Comparison of ENCODE assay signal across 14 cellular contexts in the genomic region with DNA sequence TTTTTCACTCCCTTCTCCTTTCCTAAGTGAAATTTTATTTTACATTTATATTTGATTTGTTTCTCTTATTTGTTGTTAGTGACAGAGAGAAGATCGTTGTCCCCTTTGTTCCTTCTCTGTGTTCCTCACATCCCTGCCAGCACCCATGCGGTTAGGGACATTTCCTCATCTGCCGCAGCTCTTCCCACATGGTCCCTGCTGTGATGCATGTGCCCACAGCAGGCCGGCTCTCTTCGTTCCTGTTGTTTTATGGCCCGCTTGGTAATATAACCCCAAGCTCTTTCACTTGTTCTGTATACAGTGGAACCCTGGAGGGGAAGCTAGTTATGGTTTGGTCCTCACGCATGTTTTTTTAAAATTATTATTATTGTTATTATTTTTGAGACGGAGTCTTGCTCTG.
"Had no signal": no experiment of that assay in that cellular context is flagged by ENCODE, and none has a peak within 500 bp of the region (broad histone marks: within the 10 kb centered on the region; RNA-seq: fewer than 3 reads in every experiment).

No MANE protein-coding gene starts in this region.

- H3K27me3 Mint-ChIP-seq: dendritic cell treated with granulocyte-macrophage colony-stimulating factor and Interleukin-4, amounts not matched to agents 40 ng/mL and 50 ng/mL, for 4 days; memory B cell; T-helper 17 cell had no signal

- H3K4me1 ChIP-seq: body of pancreas, left lung had no signal

- H3K27ac Mint-ChIP-seq: activated T-helper 2 cell treated with anti-CD3 and anti-CD28 coated beads, Interferon-gamma antibody, Interleukin-2, Interleukin-4, amounts not matched to agents 10 μg/mL and 5 μg/mL and 100 μg/mL, durations not matched to agents 14 hours and 24 hours and 36 hours; dendritic cell treated with granulocyte-macrophage colony-stimulating factor and Interleukin-4, amounts not matched to agents 40 ng/mL and 50 ng/mL, for 4 days; memory B cell; T-helper 17 cell had no signal

- H3K4me3 Mint-ChIP-seq: dendritic cell treated with granulocyte-macrophage colony-stimulating factor and Interleukin-4, amounts not matched to agents 40 ng/mL and 50 ng/mL, for 4 days; memory B cell; T-helper 17 cell had no signal

- H3K9me3 Mint-ChIP-seq: activated T-helper 2 cell treated with anti-CD3 and anti-CD28 coated beads, Interferon-gamma antibody, Interleukin-2, Interleukin-4, amounts not matched to agents 10 μg/mL and 5 μg/mL and 100 μg/mL, durations not matched to agents 14 hours and 24 hours and 36 hours; dendritic cell treated with granulocyte-macrophage colony-stimulating factor and Interleukin-4, amounts not matched to agents 40 ng/mL and 50 ng/mL, for 4 days; memory B cell had no signal

- H3K27me3 ChIP-seq: body of pancreas, left lung, upper lobe of left lung had no signal

- H3K9me3 ChIP-seq: body of pancreas, left lung, upper lobe of left lung had no signal

- ATAC-seq: body of pancreas; left lung; stimulated activated naive CD8-positive, alpha-beta T cell treated with anti-CD3 and anti-CD28 coated beads, Interleukin-15, Interleukin-2, amounts not matched to agents 100 U/mL and 50 U/mL, for 24 hours; T-helper 17 cell had no signal

- H3K27ac ChIP-seq: body of pancreas, left lung, upper lobe of left lung had no signal

- H3K4me3 ChIP-seq: body of pancreas, left lung, upper lobe of left lung had no signal

- H3K36me3 ChIP-seq: left lung had no signal

- DNase-seq: activated CD4-positive, CD25-positive, alpha-beta regulatory T cell; activated naive CD4-positive, alpha-beta T cell treated with anti-CD3 and anti-CD28 coated beads, Interleukin-2, amount 50 U/mL, for 16 hours; body of pancreas; erythroblast; islet precursor cell; left lung; stimulated activated CD4-positive, alpha-beta T cell treated with anti-CD3 and anti-CD28 coated beads, Interleukin-4, amount 100 ng/mL, for 1 hour; stimulated activated CD8-positive, alpha-beta memory T cell treated with anti-CD3 and anti-CD28 coated beads, Interleukin-4, amount 100 ng/mL, for 48 hours; stimulated activated naive CD8-positive, alpha-beta T cell treated with anti-CD3 and anti-CD28 coated beads, Interleukin-15, Interleukin-2, amounts not matched to agents 100 U/mL and 50 U/mL, for 24 hours; T-helper 17 cell; upper lobe of left lung had no signal
